ENCODE assay signal across 12 cellular contexts in the genomic region with DNA sequence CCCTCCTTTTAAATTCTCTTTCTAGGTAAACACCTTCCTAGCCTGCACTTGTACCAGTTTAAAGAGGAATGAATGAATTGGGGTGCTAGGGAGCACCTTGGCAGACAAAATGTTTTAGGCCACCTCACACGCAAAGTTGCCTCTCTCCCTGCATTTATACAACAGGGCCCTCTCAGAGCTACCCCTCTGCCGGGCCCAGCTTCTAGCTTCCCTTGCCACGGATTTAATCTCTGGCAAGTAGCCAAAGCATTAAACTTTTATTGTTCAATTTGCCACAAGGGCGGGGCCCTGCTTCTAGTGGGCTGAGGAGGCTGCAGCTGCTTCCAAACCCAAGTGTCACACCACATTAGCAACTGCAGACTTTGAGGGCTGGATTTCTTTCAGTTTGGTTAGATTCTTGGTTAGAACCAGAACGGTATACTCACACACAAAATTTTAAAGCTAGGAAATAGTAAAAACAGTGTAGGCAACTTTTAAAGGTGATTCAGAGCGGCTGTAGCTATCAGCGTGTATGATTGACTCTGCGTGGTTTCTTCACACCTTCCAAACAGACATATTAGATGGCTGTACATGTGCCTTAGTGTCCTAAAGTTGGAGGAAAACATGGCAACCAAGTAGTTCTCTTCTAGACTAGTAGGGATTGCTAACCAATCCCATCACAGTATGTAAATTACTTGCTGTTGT. TPM values are rescaled to one million over a fixed set of nuclear protein-coding genes. Genes with fewer than 3 reads are reported as not detected.
DNase-seq lines count a peak whose midpoint lies in the region; FAIRE-seq and TF ChIP-seq lines count a peak whose summit lies in the region.
"Had no signal": no experiment of that assay in that cellular context is flagged by ENCODE, and none has a peak within 500 bp of the region (broad histone marks: within the 10 kb centered on the region; RNA-seq: fewer than 3 reads in every experiment).

No MANE protein-coding gene starts in this region.

- H3K9ac ChIP-seq in astrocyte (ENCODE audit: low read length): no peak overlapping the region

- H3K4me3 ChIP-seq in astrocyte (ENCODE audit: insufficient read depth, low read depth, low read length): no peak overlapping the region

- no peaks in the 10 kb centered on the region for H4K20me1 ChIP-seq in astrocyte (ENCODE audit: insufficient read depth, low read length)

- H3K27ac Mint-ChIP-seq in astrocyte (ENCODE audit: unreplicated experiment): no peak overlapping the region
- H3K27ac Mint-ChIP-seq: activated T-helper 2 cell treated with anti-CD3 and anti-CD28 coated beads, Interferon-gamma antibody, Interleukin-2, Interleukin-4, amounts not matched to agents 10 μg/mL and 5 μg/mL and 100 μg/mL, durations not matched to agents 14 hours and 24 hours and 36 hours had no signal

- no peaks in the 10 kb centered on the region for H3K4me1 ChIP-seq in astrocyte (ENCODE audit: insufficient read depth, low read length)

- H3K36me3 Mint-ChIP-seq in astrocyte (ENCODE audit: low read depth, unreplicated experiment): no peaks in the 10 kb centered on the region

- H3K27me3 Mint-ChIP-seq in astrocyte (ENCODE audit: low read depth, unreplicated experiment): peaks cover 3% of the 10 kb centered on the region

- H3K4me3 Mint-ChIP-seq in astrocyte (ENCODE audit: unreplicated experiment): no peak overlapping the region

- no peaks in the 10 kb centered on the region for H3K9me3 ChIP-seq in astrocyte (ENCODE audit: insufficient read depth, low read depth, low read length)

- H3K27me3 ChIP-seq in astrocyte (ENCODE audit: insufficient read depth, low read length): peaks cover 2% of the 10 kb centered on the region

- TF ChIP-seq CTCF in astrocyte (IDR thresholded peaks at IDR 0.05; ENCODE audit: insufficient read depth, low read depth, low read length): no peak
- no peak for TF ChIP-seq CTCF in GM10266 (IDR thresholded peaks at IDR 0.05; ENCODE audit: control insufficient read depth, insufficient read depth, low read depth, missing control alignments)

- CTCF ChIA-PET in HEK293T (lab: Yijun Ruan, JAX): interaction anchor here (0.6 to 2.6 kb wide), 4 partner anchors 39 to 634 kb away, joined by 3 to 10 read pairs (median 4); no protein-coding TSS in a partner anchor

- peaks cover 8% of the 10 kb centered on the region for H3K4me1 Mint-ChIP-seq in astrocyte (ENCODE audit: low read depth, unreplicated experiment)

- H3K27ac ChIP-seq in astrocyte (ENCODE audit: low read depth, low read length): no peak overlapping the region

- no peaks in the 10 kb centered on the region for H3K36me3 ChIP-seq in astrocyte (ENCODE audit: insufficient read depth, low read length)

- FAIRE-seq in astrocyte (lab: Jason Lieb, UNC): no peak
- FAIRE-seq: endothelial cell of umbilical vein had no signal

- POLR2A ChIA-PET in HEK293T (lab: Yijun Ruan, JAX): no interaction called here

- DNase-seq in HEK293T (ENCODE audit: extremely low spot score): peak; percentile 79
- peak; percentile 57 for DNase-seq in NCI-H2107 treated with DMSO at 0.1 percent for 48 hours (lab: John Stamatoyannopoulos, UW; ENCODE audit: unreplicated experiment)
- peak; percentile 21 for DNase-seq in astrocyte (ENCODE audit: low read depth)
- peak; percentile 25 for DNase-seq in renal cortical epithelial cell (ENCODE audit: low read depth)
- DNase-seq in GM10266 (ENCODE audit: extremely low spot score): no peak
- DNase-seq in SW 1271 (lab: John Stamatoyannopoulos, UW): no peak
- no peak for DNase-seq in HK-2 (ENCODE audit: unreplicated experiment)
- no peak for DNase-seq in RPMI8226
- DNase-seq: stimulated activated CD4-positive, alpha-beta T cell treated with anti-CD3 and anti-CD28 coated beads, Interleukin-2, amount 100 ng/mL, for 24 hours; T-helper 1 cell had no signal

- no peaks in the 10 kb centered on the region for H3K9me3 Mint-ChIP-seq in astrocyte (ENCODE audit: unreplicated experiment)
- H3K9me3 Mint-ChIP-seq: activated T-helper 2 cell treated with anti-CD3 and anti-CD28 coated beads, Interferon-gamma antibody, Interleukin-2, Interleukin-4, amounts not matched to agents 10 μg/mL and 5 μg/mL and 100 μg/mL, durations not matched to agents 14 hours and 24 hours and 36 hours had no signal

- H2AFZ ChIP-seq in astrocyte (ENCODE audit: low read depth, low read length): no peak overlapping the region

- H3K79me2 ChIP-seq in astrocyte (ENCODE audit: insufficient read depth, low read length): no peaks in the 10 kb centered on the region

- no peak overlapping the region for H3K4me2 ChIP-seq in astrocyte (ENCODE audit: low read length)

TF ChIP-seq in HEK293T, 16 proteins besides CTCF, POLR2A, EP300 and RAD21:
- TF ChIP-seq L3MBTL2 (conservative IDR thresholded peaks at IDR 0.05) (peak; percentile 71; the same call in 1 of the 2 replicates), LEF1 (IDR thresholded peaks at IDR 0.05; ENCODE audit: borderline replicate concordance) (no peak)

RNA-seq across cellular contexts. Expression of a gene that starts 6.5 kb away (rescaled TPM):
- 3.3 and 5.9 TPM in 2 replicates for total RNA-seq in astrocyte
- total RNA-seq in renal cortical epithelial cell: 7.5 and 11.7 TPM in 2 replicates

RNA-seq across cellular contexts. Expression of a gene that starts 17.7 kb away (rescaled TPM):
- total RNA-seq in astrocyte: not detected in 2 replicates
- total RNA-seq in renal cortical epithelial cell: not detected in 2 replicates
- total RNA-seq: activated T-helper 2 cell treated with anti-CD3 and anti-CD28 coated beads, Interferon-gamma antibody, Interleukin-2, Interleukin-4, amounts not matched to agents 10 μg/mL and 5 μg/mL and 100 μg/mL, durations not matched to agents 14 hours and 24 hours and 36 hours; endothelial cell of umbilical vein had no signal

Comparison
In these comparisons a context has a peak if more than half of its experiments do, and no peak if none do; other contexts are left out.
1. DNase-seq: peak in HEK293T (single experiment), NCI-H2107 treated with DMSO at 0.1 percent for 48 hours (single experiment), astrocyte (single experiment) and renal cortical epithelial cell (single experiment); none in GM10266 (single experiment), SW 1271 (0 of 2), HK-2 (single experiment) and RPMI8226 (single experiment).